18 cellular contexts compared by ENCODE assay signal in genomic region chr17:18195246-18195645, GRCh38.
"Had no signal": no experiment of that assay in that cellular context is flagged by ENCODE, and none has a peak within 500 bp of the region (broad histone marks: within the 10 kb centered on the region; RNA-seq: fewer than 3 reads in every experiment).

No MANE protein-coding gene starts in this region.

- H3K27me3 Mint-ChIP-seq: activated B cell treated with CpG ODN at 0.5 μM for 24 hours; activated naive CD4-positive, alpha-beta T cell treated with anti-CD3 and anti-CD28 coated beads, Interleukin-2, amount 50 U/mL, for 24 hours; activated T-helper 17 cell treated with anti-CD3 and anti-CD28 coated beads, Interleukin-2, amount 50 U/mL, for 72 hours; type B pancreatic cell had no signal

- H3K36me3 Mint-ChIP-seq: natural killer cell had no signal

- FAIRE-seq: TTC549 had no signal

- H3K9me3 ChIP-seq: body of pancreas had no signal

- ATAC-seq: activated T-helper 17 cell treated with anti-CD3 and anti-CD28 coated beads, Interleukin-2, amount 50 U/mL, for 72 hours; body of pancreas; left ventricle myocardium superior; natural killer cell had no signal

- H3K4me3 ChIP-seq: body of pancreas, coronary artery had no signal

- DNase-seq: activated B cell treated with CpG ODN at 0.5 μM for 24 hours; activated CD4-positive, alpha-beta T cell treated with anti-CD3 and anti-CD28 coated beads for 48 hours; activated CD8-positive, alpha-beta memory T cell treated with anti-CD3 and anti-CD28 coated beads, Interleukin-2, amount 50 U/mL, for 48 hours; amygdala; body of pancreas; central memory CD4-positive, alpha-beta T cell; foreskin fibroblast; glutamatergic neuron; left ventricle myocardium superior; mesenchymal stem cell; natural killer cell; stimulated activated CD4-positive, alpha-beta T cell treated with anti-CD3 and anti-CD28 coated beads, Interleukin-4, amount 100 ng/mL, for 1 hour; stimulated activated naive CD4-positive, alpha-beta T cell treated with Interleukin-2 at 50 U/mL for 16 hours had no signal

- H3K4me3 Mint-ChIP-seq: activated B cell treated with CpG ODN at 0.5 μM for 24 hours; activated naive CD4-positive, alpha-beta T cell treated with anti-CD3 and anti-CD28 coated beads, Interleukin-2, amount 50 U/mL, for 24 hours; activated T-helper 17 cell treated with anti-CD3 and anti-CD28 coated beads, Interleukin-2, amount 50 U/mL, for 72 hours; natural killer cell; type B pancreatic cell had no signal

- H3K27ac Mint-ChIP-seq: activated B cell treated with CpG ODN at 0.5 μM for 24 hours; activated T-helper 17 cell treated with anti-CD3 and anti-CD28 coated beads, Interleukin-2, amount 50 U/mL, for 72 hours; type B pancreatic cell had no signal

- H3K27ac ChIP-seq: body of pancreas, coronary artery had no signal

- H3K27me3 ChIP-seq: body of pancreas had no signal

- H3K9me3 Mint-ChIP-seq: activated B cell treated with CpG ODN at 0.5 μM for 24 hours; activated naive CD4-positive, alpha-beta T cell treated with anti-CD3 and anti-CD28 coated beads, Interleukin-2, amount 50 U/mL, for 24 hours; activated T-helper 17 cell treated with anti-CD3 and anti-CD28 coated beads, Interleukin-2, amount 50 U/mL, for 72 hours; natural killer cell; type B pancreatic cell had no signal
